Comparison of ENCODE assay signal across 8 cellular contexts in the genomic region with DNA sequence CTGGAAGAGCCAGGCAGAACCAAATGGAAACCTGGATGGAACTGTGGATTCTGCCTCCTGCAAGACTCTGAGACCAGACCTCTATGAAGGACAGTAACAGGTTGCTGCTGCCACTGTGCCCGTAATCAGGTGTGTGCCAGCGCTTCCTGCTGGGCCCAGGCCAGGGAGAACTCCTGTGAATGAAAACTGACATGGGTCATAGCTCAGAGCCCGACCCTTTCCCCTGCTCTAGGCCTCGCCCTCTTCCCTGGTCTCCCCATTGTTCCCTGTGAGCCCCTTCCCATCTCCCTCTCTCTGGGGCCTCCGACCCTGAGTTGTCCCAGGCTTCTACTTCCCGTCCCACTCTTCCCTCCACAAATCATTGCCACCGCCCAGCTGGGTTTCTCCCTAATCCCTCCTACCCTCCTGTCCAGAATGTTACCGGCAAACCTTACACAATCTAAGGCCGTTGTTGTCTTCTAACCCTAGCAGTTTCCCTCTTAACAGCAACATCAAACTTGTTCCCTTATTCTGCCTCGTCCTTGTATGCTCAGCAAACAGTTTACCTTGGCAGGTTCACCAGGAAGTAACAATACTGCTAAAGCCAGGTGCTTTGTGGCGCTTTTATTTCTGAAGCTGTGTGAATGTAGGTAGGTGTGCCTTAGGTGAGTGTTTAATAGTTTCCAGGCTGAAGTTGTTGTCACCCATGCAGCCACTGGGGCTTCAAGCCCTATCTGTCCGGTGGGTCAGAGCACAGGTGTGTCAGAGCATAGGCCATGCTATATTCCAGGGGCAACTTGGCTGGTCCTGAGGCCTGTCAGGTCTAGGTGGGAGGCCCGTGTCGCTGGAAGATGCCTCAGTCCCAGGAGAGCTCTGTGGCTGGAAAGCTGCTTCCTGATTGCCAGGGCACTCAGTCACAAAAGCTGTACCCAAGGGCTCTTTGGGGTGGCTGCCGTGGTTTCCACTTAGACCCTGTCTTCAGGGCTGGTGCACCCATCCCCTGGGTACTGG. TPM values are rescaled to one million over a fixed set of nuclear protein-coding genes. Genes with fewer than 3 reads are reported as not detected.
DNase-seq lines count a peak whose midpoint lies in the region; ATAC-seq and TF ChIP-seq lines count a peak whose summit lies in the region.
"Had no signal": no experiment of that assay in that cellular context is flagged by ENCODE, and none has a peak within 500 bp of the region (broad histone marks: within the 10 kb centered on the region; RNA-seq: fewer than 3 reads in every experiment).

No MANE protein-coding gene starts in this region.

- H3K36me3 ChIP-seq in DND-41 (ENCODE audit: insufficient read depth, low read length): no peaks in the 10 kb centered on the region

- peak overlapping the region; percentile 60 for H3K4me2 ChIP-seq in DND-41 (ENCODE audit: insufficient read depth, low read length)

- peak overlapping the region; percentile 35 for H3K4me3 Mint-ChIP-seq in central memory CD8-positive, alpha-beta T cell
- no peak overlapping the region for H3K4me3 Mint-ChIP-seq in progenitor cell of endocrine pancreas (ENCODE audit: low read depth)

- peak overlapping the region; percentile 92 for H3K27ac Mint-ChIP-seq in central memory CD8-positive, alpha-beta T cell (ENCODE audit: low read depth)
- H3K27ac Mint-ChIP-seq in progenitor cell of endocrine pancreas: peak overlapping the region; percentile 88

- no peaks in the 10 kb centered on the region for H3K27me3 Mint-ChIP-seq in central memory CD8-positive, alpha-beta T cell
- H3K27me3 Mint-ChIP-seq in progenitor cell of endocrine pancreas: peaks cover 3% of the 10 kb centered on the region

- no peak for TF ChIP-seq CTCF in DND-41 (IDR thresholded peaks at IDR 0.05; ENCODE audit: borderline replicate concordance, extremely low read depth, low read length, poor library complexity, severe bottlenecking)
- no peak for TF ChIP-seq CTCF in progenitor cell of endocrine pancreas (IDR thresholded peaks at IDR 0.05; ENCODE audit: unreplicated experiment)

- peak overlapping the region; percentile 98 for H3K27ac ChIP-seq in DND-41 (ENCODE audit: low read length)

- peaks cover 51% of the 10 kb centered on the region for H3K4me1 Mint-ChIP-seq in central memory CD8-positive, alpha-beta T cell
- peaks cover 12% of the 10 kb centered on the region for H3K4me1 Mint-ChIP-seq in progenitor cell of endocrine pancreas (ENCODE audit: low read depth)

- no peaks in the 10 kb centered on the region for H3K9me3 Mint-ChIP-seq in central memory CD8-positive, alpha-beta T cell
- no peaks in the 10 kb centered on the region for H3K9me3 Mint-ChIP-seq in progenitor cell of endocrine pancreas (ENCODE audit: low read depth)

- H3K4me3 ChIP-seq in DND-41 (ENCODE audit: low read depth in 1 of 2, low read length in 2 of 2): peak overlapping the region in 1 of 2 experiments; percentile 40; a peak in 1 of 4 replicates

- H3K4me1 ChIP-seq in DND-41 (ENCODE audit: insufficient read depth, low read length): peaks cover 70% of the 10 kb centered on the region

- peaks cover 9% of the 10 kb centered on the region for H3K36me3 Mint-ChIP-seq in central memory CD8-positive, alpha-beta T cell (ENCODE audit: insufficient read depth)
- H3K36me3 Mint-ChIP-seq in progenitor cell of endocrine pancreas (ENCODE audit: insufficient read depth): no peaks in the 10 kb centered on the region

- no peaks in the 10 kb centered on the region for H3K9me3 ChIP-seq in DND-41 (ENCODE audit: insufficient read depth, low read length, severe bottlenecking)

- no peak overlapping the region for H2AFZ ChIP-seq in DND-41 (ENCODE audit: low read depth, low read length)

- DNase-seq in DND-41 (peak; percentile 80), NCI-H2081 (lab: John Stamatoyannopoulos, UW) (peak; percentile 61 to 89), progenitor cell of endocrine pancreas (ENCODE audit: low spot score, unreplicated experiment) (no peak), epidermal melanocyte (ENCODE audit: insufficient read length, low spot score) (no peak)
- DNase-seq in central memory CD8-positive, alpha-beta T cell (ENCODE audit: low spot score in 2 of 2): no peak
- DNase-seq in stimulated activated CD4-positive, alpha-beta T cell treated with anti-CD3 and anti-CD28 coated beads, Interleukin-4, amount 100 ng/mL, for 4 hours: no peak
- DNase-seq: activated CD4-positive, alpha-beta T cell treated with anti-CD3 and anti-CD28 coated beads, Interleukin-2, amount 50 U/mL, for 1 hour had no signal

- 0 out of 2 replicates have a peak, but pooled peaks cover 3% of the 10 kb centered on the region for H3K79me2 ChIP-seq in DND-41 (ENCODE audit: insufficient read depth, low read length)

- ATAC-seq in DND-41 (ENCODE audit: insufficient read depth, low read depth) (peak; percentile 63), GM18873 (IDR thresholded peaks at IDR 0.05; ENCODE audit: low FRiP score, unreplicated experiment) (no peak)
- no peak for ATAC-seq in central memory CD8-positive, alpha-beta T cell (replicated peaks; ENCODE audit: extremely low read depth, poor library complexity, severe bottlenecking)

- H3K27me3 ChIP-seq in DND-41 (ENCODE audit: insufficient read depth, low read length, poor library complexity): no peaks in the 10 kb centered on the region

- H3K9ac ChIP-seq in DND-41 (ENCODE audit: low read depth, low read length): peak overlapping the region; percentile 54

- H4K20me1 ChIP-seq in DND-41 (ENCODE audit: insufficient read depth, low read length): no peaks in the 10 kb centered on the region

RNA-seq across cellular contexts. Expression of a gene that starts 32.0 kb away (rescaled TPM):
- 1.7 and 2.8 TPM in 2 replicates for total RNA-seq in progenitor cell of endocrine pancreas

Comparison
In these comparisons a context has a peak if more than half of its experiments do, and no peak if none do; other contexts are left out.
1. DNase-seq: peak in DND-41 (single experiment) and NCI-H2081 (2 of 2); none in central memory CD8-positive, alpha-beta T cell (0 of 2), progenitor cell of endocrine pancreas (single experiment), stimulated activated CD4-positive, alpha-beta T cell treated with anti-CD3 and anti-CD28 coated beads, Interleukin-4, amount 100 ng/mL, for 4 hours (0 of 2) and epidermal melanocyte (single experiment).